Comparison of ENCODE assay signal across 10 cellular contexts in genomic region chr11:8814209-8814922, GRCh38.
DNase-seq lines count a peak whose midpoint lies in the region; ATAC-seq, FAIRE-seq and TF ChIP-seq lines count a peak whose summit lies in the region.
"Had no signal": no experiment of that assay in that cellular context is flagged by ENCODE, and none has a peak within 500 bp of the region (broad histone marks: within the 10 kb centered on the region; RNA-seq: fewer than 3 reads in every experiment).

No MANE protein-coding gene starts in this region.

- no peaks in the 10 kb centered on the region for H4K20me1 ChIP-seq in keratinocyte (ENCODE audit: control insufficient read depth, extremely low read depth, insufficient read depth, low read length)

- dilution Hi-C loops in keratinocyte (cut with MboI; ENCODE audit: extremely low pct_ligation_motif_present, low sequenced_read_pairs): no loop called here

- peaks cover 3% of the 10 kb centered on the region for H3K9me1 ChIP-seq in keratinocyte (ENCODE audit: control insufficient read depth, extremely low read depth, insufficient read depth, low read length)

- H2AFZ ChIP-seq in keratinocyte (ENCODE audit: control insufficient read depth, low read length): no peak overlapping the region

- TF ChIP-seq POLR2A in uterus (IDR thresholded peaks at IDR 0.05): no peak

- H3K9me3 ChIP-seq in SJCRH30 (replicated peaks) (no peaks in the 10 kb centered on the region), keratinocyte (ENCODE audit: control insufficient read depth, low read depth, low read length) (no peaks in the 10 kb centered on the region), uterus (no peaks in the 10 kb centered on the region)

- intact Hi-C loops in natural killer cell (cut with micrococcal nuclease): no loop called here
- intact Hi-C loops in uterus (cut with DNase I; ENCODE audit: low total_unique reads): loop anchor here (10.0 kb wide), 1 partner anchor 130 kb away; the partner anchor contains the start of genes RPL27A and TRIM66

- H3K36me3 Mint-ChIP-seq in natural killer cell: no peaks in the 10 kb centered on the region
- H3K36me3 Mint-ChIP-seq in natural killer cell treated with Interleukin-12 subunit alpha and Interleukin-12 subunit beta and Interleukin-15 and Interleukin-18, amount 100 ng/mL, for 72 hours: no peaks in the 10 kb centered on the region

- peaks cover 5 to 10% of the 10 kb centered on the region in 2 donors for H3K27me3 Mint-ChIP-seq in natural killer cell (ENCODE audit: low read depth in 2 of 2)
- H3K27me3 Mint-ChIP-seq in natural killer cell treated with Interleukin-12 subunit alpha and Interleukin-12 subunit beta and Interleukin-15 and Interleukin-18, amount 100 ng/mL, for 72 hours: peaks cover 6% of the 10 kb centered on the region in 2 donors
- H3K27me3 Mint-ChIP-seq: progenitor cell of endocrine pancreas had no signal

- H3K4me3 Mint-ChIP-seq in natural killer cell: no peak overlapping the region
- H3K4me3 Mint-ChIP-seq in natural killer cell treated with Interleukin-12 subunit alpha and Interleukin-12 subunit beta and Interleukin-15 and Interleukin-18, amount 100 ng/mL, for 72 hours: no peak overlapping the region

- H3K79me2 ChIP-seq in keratinocyte (ENCODE audit: control insufficient read depth, insufficient read depth, low read length): peaks cover 14% of the 10 kb centered on the region

- peak overlapping the region; percentile 60 for H3K9ac ChIP-seq in keratinocyte (ENCODE audit: control insufficient read depth, extremely low read depth, insufficient read depth, low read length)

- no peak overlapping the region for H3K27ac Mint-ChIP-seq in natural killer cell
- no peak overlapping the region for H3K27ac Mint-ChIP-seq in natural killer cell treated with Interleukin-12 subunit alpha and Interleukin-12 subunit beta and Interleukin-15 and Interleukin-18, amount 100 ng/mL, for 72 hours
- H3K27ac Mint-ChIP-seq: progenitor cell of endocrine pancreas had no signal

- no peak overlapping the region for H3K4me3 ChIP-seq in SJCRH30
- no peak overlapping the region for H3K4me3 ChIP-seq in keratinocyte (ENCODE audit: control insufficient read depth in 2 of 3, extremely low read depth in 1 of 3, insufficient read depth in 2 of 3, low read depth in 1 of 3, low read length in 3 of 3)
- H3K4me3 ChIP-seq in uterus: no peak overlapping the region

- H3K27ac ChIP-seq in SJCRH30 (peak overlapping the region; percentile 46), keratinocyte (ENCODE audit: control insufficient read depth, insufficient read depth, low read length) (peak overlapping the region; percentile 92), uterus (peak overlapping the region; percentile 90 to 96)

- H3K27me3 ChIP-seq in SJCRH30: no peaks in the 10 kb centered on the region
- H3K27me3 ChIP-seq in keratinocyte (ENCODE audit: control insufficient read depth, extremely low read depth, insufficient read depth, low read length): no peaks in the 10 kb centered on the region
- no peaks in the 10 kb centered on the region for H3K27me3 ChIP-seq in uterus

- H3K4me1 Mint-ChIP-seq in natural killer cell: peaks cover 9 to 10% of the 10 kb centered on the region in 2 donors
- peaks cover 5 to 6% of the 10 kb centered on the region in 2 donors for H3K4me1 Mint-ChIP-seq in natural killer cell treated with Interleukin-12 subunit alpha and Interleukin-12 subunit beta and Interleukin-15 and Interleukin-18, amount 100 ng/mL, for 72 hours (ENCODE audit: low read depth in 2 of 2)

- no peaks in the 10 kb centered on the region for H3K9me3 Mint-ChIP-seq in natural killer cell
- H3K9me3 Mint-ChIP-seq in natural killer cell treated with Interleukin-12 subunit alpha and Interleukin-12 subunit beta and Interleukin-15 and Interleukin-18, amount 100 ng/mL, for 72 hours: no peaks in the 10 kb centered on the region

- ATAC-seq in natural killer cell (peak in 2 of 3 donors; percentile 32 to 45), HG02885 (IDR thresholded peaks at IDR 0.05; ENCODE audit: poor library complexity, unreplicated experiment) (no peak), HG03354 (IDR thresholded peaks at IDR 0.05; ENCODE audit: poor library complexity, severe bottlenecking, unreplicated experiment) (no peak)
- ATAC-seq in natural killer cell treated with Interleukin-12 subunit alpha and Interleukin-12 subunit beta and Interleukin-15 and Interleukin-18, amount 100 ng/mL, for 72 hours: no peak

- TF ChIP-seq CTCF in natural killer cell (IDR thresholded peaks at IDR 0.05): no peak
- no peak for TF ChIP-seq CTCF in keratinocyte (optimal IDR thresholded peaks at IDR 0.05 in 1 of 3, IDR thresholded peaks at IDR 0.05 in 1 of 3, conservative IDR thresholded peaks at IDR 0.05 in 1 of 3; ENCODE audit: extremely low read depth in 1 of 3, insufficient read depth in 2 of 3, low read length in 3 of 3)
- no peak for TF ChIP-seq CTCF in uterus (IDR thresholded peaks at IDR 0.05)

- 0 out of 2 replicates have a peak, but pooled peaks cover 3% of the 10 kb centered on the region for H3K36me3 ChIP-seq in SJCRH30
- peaks cover 0 to 2% of the 10 kb centered on the region in 2 experiments for H3K36me3 ChIP-seq in keratinocyte (ENCODE audit: control insufficient read depth in 2 of 2, extremely low read depth in 1 of 2, insufficient read depth in 2 of 2, low read length in 2 of 2)
- no peaks in the 10 kb centered on the region for H3K36me3 ChIP-seq in uterus

- FAIRE-seq in keratinocyte (lab: Jason Lieb, UNC): peak; percentile 81
- FAIRE-seq: HTR-8/SVneo had no signal

- H3K4me1 ChIP-seq in SJCRH30 (peaks cover 34% of the 10 kb centered on the region), keratinocyte (ENCODE audit: control insufficient read depth, extremely low read depth, insufficient read depth, low read length) (peaks cover 47% of the 10 kb centered on the region), uterus (peaks cover 6 to 11% of the 10 kb centered on the region in 2 donors)

- peak overlapping the region; percentile 65 for H3K4me2 ChIP-seq in keratinocyte (ENCODE audit: control insufficient read depth, extremely low read depth, insufficient read depth, low read depth, low read length)

- DNase-seq in natural killer cell (no peak), SJCRH30 (peak in 1 of 2 experiments; percentile 33), keratinocyte (ENCODE audit: low read depth, low spot score) (peak; percentile 87), uterus (no peak)
- DNase-seq in natural killer cell treated with Interleukin-12 subunit alpha and Interleukin-12 subunit beta and Interleukin-15 and Interleukin-18, amount 100 ng/mL, for 72 hours (ENCODE audit: low spot score): no peak
- DNase-seq in activated T-cell treated with anti-CD3 and anti-CD28 coated beads, Interleukin-2, amount 50 U/mL, for 1 hour: no peak

Comparison
In these comparisons a context has a peak if more than half of its experiments do, and no peak if none do; other contexts are left out.
1. ATAC-seq: peak in natural killer cell (2 of 3); none in natural killer cell treated with Interleukin-12 subunit alpha and Interleukin-12 subunit beta and Interleukin-15 and Interleukin-18, amount 100 ng/mL, for 72 hours (0 of 2), HG02885 (single experiment) and HG03354 (single experiment).
2. Peak in every context shown above with its lines, with median percentiles within 50 percentile points of each other: H3K27ac ChIP-seq.